23 cellular contexts compared by ENCODE assay signal in genomic region chr9:36623280-36623679, GRCh38. TPM values are rescaled to one million over a fixed set of nuclear protein-coding genes. Genes with fewer than 3 reads are reported as not detected.
A peak's percentile ranks its signal among the peaks of the same experiment; 100 is the strongest.
DNase-seq lines count a peak whose midpoint lies in the region; ATAC-seq, FAIRE-seq and TF ChIP-seq lines count a peak whose summit lies in the region.
"Had no signal": no experiment of that assay in that cellular context is flagged by ENCODE, and none has a peak within 500 bp of the region (broad histone marks: within the 10 kb centered on the region; RNA-seq: fewer than 3 reads in every experiment).

No MANE protein-coding gene starts in this region.

- no peak for TF ChIP-seq EP300 in SK-N-SH (IDR thresholded peaks at IDR 0.05; ENCODE audit: borderline replicate concordance in 1 of 2, low read depth in 1 of 2, low read length in 1 of 2)

- no peaks in the 10 kb centered on the region for H3K9me3 Mint-ChIP-seq in astrocyte (ENCODE audit: unreplicated experiment)
- H3K9me3 Mint-ChIP-seq: activated naive CD4-positive, alpha-beta T cell treated with anti-CD3 and anti-CD28 coated beads, Interleukin-2, amount 10 ng/mL, durations not matched to agents 7 days and 5 days; nephron; stimulated activated effector memory CD8-positive, alpha-beta T cell treated with anti-CD3 and anti-CD28 coated beads, Interleukin-12 subunit alpha, Interleukin-12 subunit beta, amount 100 ng/mL, for 72 hours had no signal

- no peaks in the 10 kb centered on the region for H3K9me3 ChIP-seq in SK-N-SH
- H3K9me3 ChIP-seq in astrocyte (ENCODE audit: insufficient read depth, low read depth, low read length) = no peaks in the 10 kb centered on the region
- H3K9me3 ChIP-seq: body of pancreas had no signal

- H3K79me2 ChIP-seq in SK-N-SH (ENCODE audit: insufficient read depth) = peaks cover 84% of the 10 kb centered on the region; the same call in 1 of the 2 replicates
- peaks cover 55% of the 10 kb centered on the region for H3K79me2 ChIP-seq in astrocyte (ENCODE audit: insufficient read depth, low read length)
- H3K79me2 ChIP-seq: hepatocyte had no signal

- POLR2A ChIA-PET in SK-N-SH (lab: Yijun Ruan, JAX) = no interaction called here

- H3K4me1 Mint-ChIP-seq in astrocyte (ENCODE audit: low read depth, unreplicated experiment) = peaks cover 24% of the 10 kb centered on the region
- H3K4me1 Mint-ChIP-seq: activated naive CD4-positive, alpha-beta T cell treated with anti-CD3 and anti-CD28 coated beads, Interleukin-2, amount 10 ng/mL, durations not matched to agents 7 days and 5 days; stimulated activated effector memory CD8-positive, alpha-beta T cell treated with anti-CD3 and anti-CD28 coated beads, Interleukin-12 subunit alpha, Interleukin-12 subunit beta, amount 100 ng/mL, for 72 hours had no signal

- no peaks in the 10 kb centered on the region for H3K36me3 Mint-ChIP-seq in astrocyte (ENCODE audit: low read depth, unreplicated experiment)

- peaks cover 6% of the 10 kb centered on the region for H3F3A ChIP-seq in SK-N-SH (replicated peaks; ENCODE audit: insufficient read depth)

- CTCF ChIA-PET in SK-N-SH (lab: Yijun Ruan, JAX) = interaction anchor here (0.8 kb wide), 1 partner anchor 106 kb away, joined by 3 read pairs; no protein-coding TSS in a partner anchor

- no peaks in the 10 kb centered on the region for H3K9me2 ChIP-seq in SK-N-SH

- TF ChIP-seq CTCF in SK-N-SH (IDR thresholded peaks at IDR 0.05) (no peak), astrocyte (IDR thresholded peaks at IDR 0.05; ENCODE audit: insufficient read depth, low read depth, low read length) (no peak), fibroblast of the aortic adventitia (IDR thresholded peaks at IDR 0.05; ENCODE audit: insufficient read depth, low read length) (no peak)

- H3K9ac ChIP-seq in SK-N-SH (no peak overlapping the region), astrocyte (ENCODE audit: low read length) (no peak overlapping the region)

- H2AFZ ChIP-seq in SK-N-SH (ENCODE audit: low read depth) = no peak overlapping the region
- H2AFZ ChIP-seq in astrocyte (ENCODE audit: low read depth, low read length) = no peak overlapping the region
- H2AFZ ChIP-seq: hepatocyte had no signal

- H3K27ac ChIP-seq in SK-N-SH (ENCODE audit: low read depth in 2 of 2, low read length in 1 of 2) = no peak overlapping the region
- no peak overlapping the region for H3K27ac ChIP-seq in astrocyte (ENCODE audit: low read depth, low read length)
- H3K27ac ChIP-seq: 22Rv1, body of pancreas, dorsolateral prefrontal cortex, hepatocyte had no signal

- H3K27me3 ChIP-seq in SK-N-SH (ENCODE audit: insufficient read depth) (no peaks in the 10 kb centered on the region), astrocyte (ENCODE audit: insufficient read depth, low read length) (no peaks in the 10 kb centered on the region)
- H3K27me3 ChIP-seq: body of pancreas, hepatocyte had no signal

- H3K27ac Mint-ChIP-seq in astrocyte (ENCODE audit: unreplicated experiment) = no peak overlapping the region
- H3K27ac Mint-ChIP-seq: activated naive CD4-positive, alpha-beta T cell treated with anti-CD3 and anti-CD28 coated beads, Interleukin-2, amount 10 ng/mL, durations not matched to agents 7 days and 5 days; nephron; stimulated activated effector memory CD8-positive, alpha-beta T cell treated with anti-CD3 and anti-CD28 coated beads, Interleukin-12 subunit alpha, Interleukin-12 subunit beta, amount 100 ng/mL, for 72 hours had no signal

- WGBS in SK-N-SH (ENCODE audit: low lambda C conversion rate) = 97% methylated on average over 3 of the region's 3 CpGs

- peaks cover 0 to 10% of the 10 kb centered on the region in 2 experiments; a peak in 1 of 4 replicates for H3K4me1 ChIP-seq in SK-N-SH (ENCODE audit: control insufficient read depth in 1 of 2, insufficient read depth in 2 of 2, low read depth in 1 of 2, low read length in 1 of 2)
- peaks cover 16% of the 10 kb centered on the region for H3K4me1 ChIP-seq in astrocyte (ENCODE audit: insufficient read depth, low read length)

- intact Hi-C loops in posterior vena cava (cut with DNase I) = no loop called here

- H3K4me3 Mint-ChIP-seq in astrocyte (ENCODE audit: unreplicated experiment) = no peak overlapping the region
- H3K4me3 Mint-ChIP-seq: activated naive CD4-positive, alpha-beta T cell treated with anti-CD3 and anti-CD28 coated beads, Interleukin-2, amount 10 ng/mL, durations not matched to agents 7 days and 5 days; nephron; stimulated activated effector memory CD8-positive, alpha-beta T cell treated with anti-CD3 and anti-CD28 coated beads, Interleukin-12 subunit alpha, Interleukin-12 subunit beta, amount 100 ng/mL, for 72 hours had no signal

- ATAC-seq in SK-N-SH treated with all-trans-retinoic acid at 6 μM for 48 hours = no peak
- no peak for ATAC-seq in GM18520 (IDR thresholded peaks at IDR 0.05; ENCODE audit: unreplicated experiment)
- ATAC-seq: body of pancreas; stimulated activated effector memory CD8-positive, alpha-beta T cell treated with anti-CD3 and anti-CD28 coated beads, Interleukin-12 subunit alpha, Interleukin-12 subunit beta, amount 100 ng/mL, for 72 hours had no signal

- H3K4me3 ChIP-seq in SK-N-SH (ENCODE audit: low read depth in 2 of 2, low read length in 1 of 2) (no peak overlapping the region), astrocyte (ENCODE audit: insufficient read depth, low read depth, low read length) (no peak overlapping the region), fibroblast of the aortic adventitia (ENCODE audit: low read depth, low read length) (no peak overlapping the region)
- H3K4me3 ChIP-seq: body of pancreas, dorsolateral prefrontal cortex, hepatocyte had no signal

- H3K4me2 ChIP-seq in SK-N-SH (no peak overlapping the region), astrocyte (ENCODE audit: low read length) (no peak overlapping the region)
- H3K4me2 ChIP-seq: hepatocyte had no signal

- no peak for FAIRE-seq in astrocyte (lab: Jason Lieb, UNC)

- no peak for DNase-seq in SK-N-SH
- DNase-seq in astrocyte (ENCODE audit: low read depth) = peak; percentile 25
- peak; percentile 36 for DNase-seq in fibroblast of the aortic adventitia (ENCODE audit: low read depth)
- DNase-seq in posterior vena cava (ENCODE audit: low spot score) = no peak
- DNase-seq in activated CD4-positive, alpha-beta T cell treated with anti-CD3 and anti-CD28 coated beads for 1 hour = no peak
- no peak for DNase-seq in activated naive CD4-positive, alpha-beta T cell treated with anti-CD3 and anti-CD28 coated beads, Interleukin-2, amount 50 U/mL, for 16 hours
- DNase-seq: activated CD4-positive, alpha-beta T cell treated with anti-CD3 and anti-CD28 coated beads, Interleukin-2, amount 50 U/mL, for 48 hours; activated naive CD4-positive, alpha-beta T cell treated with anti-CD3 and anti-CD28 coated beads, Interleukin-2, amount 10 ng/mL, durations not matched to agents 7 days and 5 days; activated T-cell treated with anti-CD3 and anti-CD28 coated beads, Interleukin-2, amount 50 U/mL, for 1 hour; body of pancreas; dorsolateral prefrontal cortex; erythroblast; kidney glomerular epithelial cell; NCI-H2081; NCI-H510A; SHP77; T-helper 1 cell had no signal

- no peaks in the 10 kb centered on the region for H3K27me3 Mint-ChIP-seq in astrocyte (ENCODE audit: low read depth, unreplicated experiment)
- H3K27me3 Mint-ChIP-seq: activated naive CD4-positive, alpha-beta T cell treated with anti-CD3 and anti-CD28 coated beads, Interleukin-2, amount 10 ng/mL, durations not matched to agents 7 days and 5 days had no signal

- TF ChIP-seq RAD21 in SK-N-SH (IDR thresholded peaks at IDR 0.05; ENCODE audit: low read length) = no peak

- peaks cover 0 to 9% of the 10 kb centered on the region in 2 experiments for H3K36me3 ChIP-seq in SK-N-SH (replicated peaks in 1 of 2; ENCODE audit: control insufficient read depth in 1 of 2, insufficient read depth in 2 of 2, low read length in 1 of 2)
- peaks cover 4% of the 10 kb centered on the region for H3K36me3 ChIP-seq in astrocyte (ENCODE audit: insufficient read depth, low read length)

- H4K20me1 ChIP-seq in SK-N-SH (ENCODE audit: insufficient read depth) = peaks cover 9% of the 10 kb centered on the region; the same call in 1 of the 2 replicates
- H4K20me1 ChIP-seq in astrocyte (ENCODE audit: insufficient read depth, low read length) = peaks cover 14% of the 10 kb centered on the region

TF ChIP-seq in SK-N-SH, 30 proteins besides CTCF, POLR2A, EP300 and RAD21:
- no peak for TF ChIP-seq GABPA (IDR thresholded peaks at IDR 0.05; ENCODE audit: low read depth)
- TF ChIP-seq FOSL2 (IDR thresholded peaks at IDR 0.05; ENCODE audit: borderline replicate concordance, low read depth) = 0 out of 2 replicates have a peak, but pooled peaks have one; percentile 36

TF ChIP-seq in SK-N-SH treated with all-trans-retinoic acid at 6 μM for 48 hours, 23 proteins besides CTCF, POLR2A, EP300 and RAD21 (continues in another document):
- no peak for TF ChIP-seq OSR1 (CRISPR knock-in tag; IDR thresholded peaks at IDR 0.05)
- no peak for TF ChIP-seq ZNF8 (CRISPR knock-in tag; IDR thresholded peaks at IDR 0.05)
- TF ChIP-seq CSDC2 (CRISPR knock-in tag; IDR thresholded peaks at IDR 0.05) = no peak
- no peak for TF ChIP-seq ARNTL (CRISPR knock-in tag; IDR thresholded peaks at IDR 0.05; ENCODE audit: borderline replicate concordance, low read depth)
- TF ChIP-seq ESRRG (CRISPR knock-in tag; IDR thresholded peaks at IDR 0.05) = no peak

RNA-seq across cellular contexts. Expression of gene MELK, which starts 50.6 kb away (rescaled TPM):
- 16.5 and 18.0 TPM in 2 replicates for polyA plus RNA-seq in SK-N-SH (2012; rRNA removed)
- polyA plus RNA-seq in SK-N-SH (2012; cell fraction: cytosol; rRNA removed) = 22.3 and 26.8 TPM in 2 replicates
- 7.7 and 16.1 TPM in 2 replicates for polyA plus RNA-seq in SK-N-SH (2012; cell fraction: nucleus; rRNA removed)
- total RNA-seq in astrocyte (8.4 and 12.3 TPM in 2 replicates), fibroblast of the aortic adventitia (ENCODE audit: low replicate concordance) (2.9 and 44.4 TPM in 2 replicates), posterior vena cava (under 1 TPM; 0.52 to 0.88 TPM)
- total RNA-seq: body of pancreas had no signal

Comparison
In these comparisons a context has a peak if more than half of its experiments do, and no peak if none do; other contexts are left out.
1. DNase-seq: peak in astrocyte (single experiment) and fibroblast of the aortic adventitia (single experiment); none in SK-N-SH (single experiment), posterior vena cava (single experiment), activated CD4-positive, alpha-beta T cell treated with anti-CD3 and anti-CD28 coated beads for 1 hour (single experiment) and activated naive CD4-positive, alpha-beta T cell treated with anti-CD3 and anti-CD28 coated beads, Interleukin-2, amount 50 U/mL, for 16 hours (single experiment).